ENCODE assay signal across 25 cellular contexts in the genomic region with DNA sequence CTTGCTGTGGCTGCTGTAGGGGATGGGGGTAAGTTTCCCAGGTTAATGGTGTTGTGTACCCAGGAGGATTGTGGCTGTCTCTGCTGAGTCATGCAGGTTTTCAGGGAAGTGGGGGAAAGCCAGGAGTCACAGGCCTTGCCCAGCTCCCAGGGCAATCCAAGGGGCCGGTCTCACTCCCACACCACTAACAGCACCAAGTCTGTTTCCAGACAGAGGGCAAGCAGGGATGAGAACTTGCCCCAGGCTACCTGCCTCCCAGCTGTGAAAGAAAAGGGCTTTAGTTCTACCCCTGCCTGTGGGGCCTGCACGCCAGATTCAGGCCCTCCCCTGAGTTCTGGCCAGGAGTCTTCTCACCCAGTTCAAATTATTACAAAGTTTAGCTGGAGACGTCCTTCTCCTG.
DNase-seq lines count a peak whose midpoint lies in the region; ATAC-seq, FAIRE-seq and TF ChIP-seq lines count a peak whose summit lies in the region.
"Had no signal": no experiment of that assay in that cellular context is flagged by ENCODE, and none has a peak within 500 bp of the region (broad histone marks: within the 10 kb centered on the region; RNA-seq: fewer than 3 reads in every experiment).

No MANE protein-coding gene starts in this region.

- H3K27me3 ChIP-seq in GM23338 (ENCODE audit: insufficient read depth) (no peaks in the 10 kb centered on the region), bronchial epithelial cell (ENCODE audit: control insufficient read depth, insufficient read depth, low read length) (no peaks in the 10 kb centered on the region)
- H3K27me3 ChIP-seq: BLaER1 had no signal

- H4K20me1 ChIP-seq in GM23338 (replicated peaks; ENCODE audit: insufficient read depth), result no peaks in the 10 kb centered on the region; the same call in 1 of the 2 replicates
- H4K20me1 ChIP-seq: BLaER1 had no signal

- H3K4me1 Mint-ChIP-seq in GM23338 (peaks cover 14% of the 10 kb centered on the region), neural crest cell (no peaks in the 10 kb centered on the region)
- H3K4me1 Mint-ChIP-seq: CD4-positive, alpha-beta memory T cell; IgD-negative memory B cell had no signal

- H3K4me3 ChIP-seq in GM23338, result no peak overlapping the region
- no peak overlapping the region for H3K4me3 ChIP-seq in bronchial epithelial cell (ENCODE audit: low read depth, low read length)
- H3K4me3 ChIP-seq: BLaER1 had no signal

- H3K27ac Mint-ChIP-seq in GM23338 (0 out of 2 replicates have a peak overlapping the region, but pooled peaks have one; percentile 77), neural crest cell (ENCODE audit: unreplicated experiment) (peak overlapping the region; percentile 70)
- H3K27ac Mint-ChIP-seq: CD4-positive, alpha-beta memory T cell; IgD-negative memory B cell had no signal

- no peak for FAIRE-seq in bronchial epithelial cell (lab: Jason Lieb, UNC)
- FAIRE-seq: GM18507 had no signal

- H3K4me3 Mint-ChIP-seq in GM23338, result no peak overlapping the region
- H3K4me3 Mint-ChIP-seq in neural crest cell, result no peak overlapping the region
- H3K4me3 Mint-ChIP-seq: CD4-positive, alpha-beta memory T cell; IgD-negative memory B cell had no signal

- no peak overlapping the region for H3K4me2 ChIP-seq in GM23338
- H3K4me2 ChIP-seq: BLaER1, SK-N-SH had no signal

- peaks cover 2% of the 10 kb centered on the region for H3K27me3 Mint-ChIP-seq in GM23338 (ENCODE audit: insufficient read depth, low read depth, poor library complexity)
- no peaks in the 10 kb centered on the region for H3K27me3 Mint-ChIP-seq in neural crest cell (ENCODE audit: low read depth)
- H3K27me3 Mint-ChIP-seq: CD4-positive, alpha-beta memory T cell; IgD-negative memory B cell had no signal

- H3K27ac ChIP-seq in GM23338 (ENCODE audit: low read depth), result no peak overlapping the region
- H3K27ac ChIP-seq: BLaER1, RWPE1 had no signal

- H3F3A ChIP-seq in GM23338 (replicated peaks; ENCODE audit: low read depth), result no peaks in the 10 kb centered on the region

- H3K9me3 Mint-ChIP-seq in GM23338 (no peaks in the 10 kb centered on the region), neural crest cell (peaks cover 2% of the 10 kb centered on the region)
- H3K9me3 Mint-ChIP-seq: IgD-negative memory B cell had no signal

- H3K79me2 ChIP-seq in GM23338 (replicated peaks; ENCODE audit: insufficient read depth), result no peaks in the 10 kb centered on the region

- H3K36me3 Mint-ChIP-seq in GM23338 (ENCODE audit: low read depth) (peaks cover 4% of the 10 kb centered on the region; the same call in 1 of the 3 replicates), neural crest cell (ENCODE audit: low read depth) (no peaks in the 10 kb centered on the region)
- H3K36me3 Mint-ChIP-seq: CD4-positive, alpha-beta memory T cell; IgD-negative memory B cell had no signal

- no peak for DNase-seq in GM23338 (ENCODE audit: low spot score)
- DNase-seq in HT1080 (ENCODE audit: low read depth), result peak; percentile 46
- DNase-seq in bronchial epithelial cell (ENCODE audit: low read depth), result peak; percentile 1
- DNase-seq in neural crest cell (ENCODE audit: low read depth, low spot score), result no peak
- DNase-seq in NCI-H524 (lab: John Stamatoyannopoulos, UW), result no peak
- no peak for DNase-seq in Kasumi-1 (lab: John Stamatoyannopoulos, UW)
- DNase-seq in ureter (ENCODE audit: low spot score), result no peak
- DNase-seq: Caco-2, GDM1, GOT3, Karpas-422, MM.1S, NCI-H1048, NCI-H1436, NCI-H187 treated with DMSO at 0.1 percent for 48 hours, NCI-H2227 treated with DMSO at 0.1 percent for 48 hours, NCI-H510A, NCI-H748 treated with DMSO at 0.1 percent for 48 hours, SHP77 treated with DMSO at 0.1 percent for 48 hours, SK-N-SH had no signal

- no peak overlapping the region for H2AFZ ChIP-seq in GM23338

- TF ChIP-seq CTCF in GM23338 (conservative IDR thresholded peaks at IDR 0.05; ENCODE audit: low read depth in 2 of 2) (no peak), bronchial epithelial cell (IDR thresholded peaks at IDR 0.05; ENCODE audit: insufficient read depth, low read length, severe bottlenecking) (no peak), neural crest cell (conservative IDR thresholded peaks at IDR 0.05) (no peak)

- peaks cover 10% of the 10 kb centered on the region; the same call in 1 of the 2 replicates for H3K9me2 ChIP-seq in GM23338 (ENCODE audit: insufficient read depth)
- H3K9me2 ChIP-seq: SK-N-SH had no signal

- H3K4me1 ChIP-seq in GM23338 (ENCODE audit: insufficient read depth), result peaks cover 7% of the 10 kb centered on the region; the same call in 1 of the 2 replicates
- H3K4me1 ChIP-seq: BLaER1, Caco-2 had no signal

- H3K36me3 ChIP-seq in GM23338 (ENCODE audit: insufficient read depth), result no peaks in the 10 kb centered on the region
- H3K36me3 ChIP-seq in bronchial epithelial cell (ENCODE audit: control insufficient read depth, insufficient read depth, low read length), result no peaks in the 10 kb centered on the region
- H3K36me3 ChIP-seq: BLaER1 had no signal

- no peak for ATAC-seq in GM23338

TF ChIP-seq in GM23338, 12 proteins besides CTCF, POLR2A, EP300 and RAD21 (continues in another document):
- TF ChIP-seq CREB1 (CRISPR knock-in tag; IDR thresholded peaks at IDR 0.05; ENCODE audit: low read depth), result no peak
- TF ChIP-seq EZH2phosphoT487 (IDR thresholded peaks at IDR 0.05; ENCODE audit: unreplicated experiment), result no peak
- no peak for TF ChIP-seq ZNF331 (CRISPR knock-in tag; IDR thresholded peaks at IDR 0.05; ENCODE audit: low read depth)
- no peak for TF ChIP-seq POLR2AphosphoS5 (IDR thresholded peaks at IDR 0.05; ENCODE audit: low read depth)
- no peak for TF ChIP-seq EZH2 (IDR thresholded peaks at IDR 0.05; ENCODE audit: low read depth, unreplicated experiment)
- no peak for TF ChIP-seq STAT1 (IDR thresholded peaks at IDR 0.05; ENCODE audit: unreplicated experiment)
- TF ChIP-seq, protein P1, sequence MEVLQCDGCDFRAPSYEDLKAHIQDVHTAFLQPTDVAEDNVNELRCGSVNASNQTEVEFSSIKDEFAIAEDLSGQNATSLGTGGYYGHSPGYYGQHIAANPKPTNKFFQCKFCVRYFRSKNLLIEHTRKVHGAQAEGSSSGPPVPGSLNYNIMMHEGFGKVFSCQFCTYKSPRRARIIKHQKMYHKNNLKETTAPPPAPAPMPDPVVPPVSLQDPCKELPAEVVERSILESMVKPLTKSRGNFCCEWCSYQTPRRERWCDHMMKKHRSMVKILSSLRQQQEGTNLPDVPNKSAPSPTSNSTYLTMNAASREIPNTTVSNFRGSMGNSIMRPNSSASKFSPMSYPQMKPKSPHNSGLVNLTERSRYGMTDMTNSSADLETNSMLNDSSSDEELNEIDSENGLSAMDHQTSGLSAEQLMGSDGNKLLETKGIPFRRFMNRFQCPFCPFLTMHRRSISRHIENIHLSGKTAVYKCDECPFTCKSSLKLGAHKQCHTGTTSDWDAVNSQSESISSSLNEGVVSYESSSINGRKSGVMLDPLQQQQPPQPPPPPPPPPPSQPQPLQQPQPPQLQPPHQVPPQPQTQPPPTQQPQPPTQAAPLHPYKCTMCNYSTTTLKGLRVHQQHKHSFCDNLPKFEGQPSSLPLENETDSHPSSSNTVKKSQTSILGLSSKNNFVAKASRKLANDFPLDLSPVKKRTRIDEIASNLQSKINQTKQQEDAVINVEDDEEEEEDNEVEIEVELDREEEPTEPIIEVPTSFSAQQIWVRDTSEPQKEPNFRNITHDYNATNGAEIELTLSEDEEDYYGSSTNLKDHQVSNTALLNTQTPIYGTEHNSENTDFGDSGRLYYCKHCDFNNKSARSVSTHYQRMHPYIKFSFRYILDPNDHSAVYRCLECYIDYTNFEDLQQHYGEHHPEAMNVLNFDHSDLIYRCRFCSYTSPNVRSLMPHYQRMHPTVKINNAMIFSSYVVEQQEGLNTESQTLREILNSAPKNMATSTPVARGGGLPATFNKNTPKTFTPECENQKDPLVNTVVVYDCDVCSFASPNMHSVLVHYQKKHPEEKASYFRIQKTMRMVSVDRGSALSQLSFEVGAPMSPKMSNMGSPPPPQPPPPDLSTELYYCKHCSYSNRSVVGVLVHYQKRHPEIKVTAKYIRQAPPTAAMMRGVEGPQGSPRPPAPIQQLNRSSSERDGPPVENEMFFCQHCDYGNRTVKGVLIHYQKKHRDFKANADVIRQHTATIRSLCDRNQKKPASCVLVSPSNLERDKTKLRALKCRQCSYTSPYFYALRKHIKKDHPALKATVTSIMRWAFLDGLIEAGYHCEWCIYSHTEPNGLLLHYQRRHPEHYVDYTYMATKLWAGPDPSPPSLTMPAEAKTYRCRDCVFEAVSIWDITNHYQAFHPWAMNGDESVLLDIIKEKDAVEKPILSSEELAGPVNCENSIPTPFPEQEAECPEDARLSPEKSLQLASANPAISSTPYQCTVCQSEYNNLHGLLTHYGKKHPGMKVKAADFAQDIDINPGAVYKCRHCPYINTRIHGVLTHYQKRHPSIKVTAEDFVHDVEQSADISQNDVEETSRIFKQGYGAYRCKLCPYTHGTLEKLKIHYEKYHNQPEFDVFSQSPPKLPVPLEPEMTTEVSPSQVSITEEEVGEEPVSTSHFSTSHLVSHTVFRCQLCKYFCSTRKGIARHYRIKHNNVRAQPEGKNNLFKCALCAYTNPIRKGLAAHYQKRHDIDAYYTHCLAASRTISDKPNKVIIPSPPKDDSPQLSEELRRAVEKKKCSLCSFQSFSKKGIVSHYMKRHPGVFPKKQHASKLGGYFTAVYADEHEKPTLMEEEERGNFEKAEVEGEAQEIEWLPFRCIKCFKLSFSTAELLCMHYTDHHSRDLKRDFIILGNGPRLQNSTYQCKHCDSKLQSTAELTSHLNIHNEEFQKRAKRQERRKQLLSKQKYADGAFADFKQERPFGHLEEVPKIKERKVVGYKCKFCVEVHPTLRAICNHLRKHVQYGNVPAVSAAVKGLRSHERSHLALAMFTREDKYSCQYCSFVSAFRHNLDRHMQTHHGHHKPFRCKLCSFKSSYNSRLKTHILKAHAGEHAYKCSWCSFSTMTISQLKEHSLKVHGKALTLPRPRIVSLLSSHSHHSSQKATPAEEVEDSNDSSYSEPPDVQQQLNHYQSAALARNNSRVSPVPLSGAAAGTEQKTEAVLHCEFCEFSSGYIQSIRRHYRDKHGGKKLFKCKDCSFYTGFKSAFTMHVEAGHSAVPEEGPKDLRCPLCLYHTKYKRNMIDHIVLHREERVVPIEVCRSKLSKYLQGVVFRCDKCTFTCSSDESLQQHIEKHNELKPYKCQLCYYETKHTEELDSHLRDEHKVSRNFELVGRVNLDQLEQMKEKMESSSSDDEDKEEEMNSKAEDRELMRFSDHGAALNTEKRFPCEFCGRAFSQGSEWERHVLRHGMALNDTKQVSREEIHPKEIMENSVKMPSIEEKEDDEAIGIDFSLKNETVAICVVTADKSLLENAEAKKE (CRISPR knock-in tag; IDR thresholded peaks at IDR 0.05), result no peak
- TF ChIP-seq NANOG (IDR thresholded peaks at IDR 0.05; ENCODE audit: borderline replicate concordance), result no peak

Comparison
In these comparisons a context has a peak if more than half of its experiments do, and no peak if none do; other contexts are left out.
1. DNase-seq: peak in HT1080 (single experiment) and bronchial epithelial cell (single experiment); none in GM23338 (single experiment), neural crest cell (single experiment), NCI-H524 (0 of 2), Kasumi-1 (0 of 2) and ureter (single experiment).